ENCODE assay signal across 8 cellular contexts in genomic region chr19:14571695-14572490, GRCh38. TPM values are rescaled to one million over a fixed set of nuclear protein-coding genes. Genes with fewer than 3 reads are reported as not detected.
A peak's percentile ranks its signal among the peaks of the same experiment; 100 is the strongest.
DNase-seq lines count a peak whose midpoint lies in the region; ATAC-seq and TF ChIP-seq lines count a peak whose summit lies in the region.

NDUFB7 (minus strand) TSS chr19:14572066; CDS start chr19:14572000, 66 bp downstream.

- peak within 1 kb of the TSS; percentile 97 for H2AFZ ChIP-seq in osteoblast (ENCODE audit: low read length)

- peaks cover 3% of the 10 kb centered on the region for H4K20me1 ChIP-seq in osteoblast (ENCODE audit: insufficient read depth, low read length)

- H3K27ac ChIP-seq in osteoblast (ENCODE audit: low read depth, low read length), result peak within 1 kb of the TSS; percentile 71
- peak within 1 kb of the TSS; percentile 53 to 67 for H3K27ac ChIP-seq in thoracic aorta

- ATAC-seq in HG02610 (IDR thresholded peaks at IDR 0.05; ENCODE audit: unreplicated experiment), result peak; percentile 85
- peak; percentile 96 for ATAC-seq in SK-N-SH treated with all-trans-retinoic acid at 6 μM for 48 hours
- ATAC-seq in activated naive CD4-positive, alpha-beta T cell treated with anti-CD3 and anti-CD28 coated beads, Interleukin-2, amount 50 U/mL, for 72 hours, result peak; percentile 97
- ATAC-seq in thoracic aorta (ENCODE audit: insufficient number of reproducible peaks, low FRiP score, low read depth), result peak; percentile 98

- TF ChIP-seq CTCF in osteoblast (IDR thresholded peaks at IDR 0.05; ENCODE audit: extremely low read depth, low read depth, low read length) (peak; percentile 74), thoracic aorta (IDR thresholded peaks at IDR 0.05) (peak; percentile 67)

- H3K79me2 ChIP-seq in osteoblast (ENCODE audit: insufficient read depth, low read length), result peaks cover 33% of the 10 kb centered on the region

- H3K36me3 ChIP-seq in osteoblast (ENCODE audit: insufficient read depth, low read length) (no peaks in the 10 kb centered on the region), thoracic aorta (no peaks in the 10 kb centered on the region)

- H3K9me3 Mint-ChIP-seq in activated naive CD4-positive, alpha-beta T cell treated with anti-CD3 and anti-CD28 coated beads, Interleukin-2, amount 50 U/mL, for 72 hours, result no peaks in the 10 kb centered on the region

- no peaks in the 10 kb centered on the region for H3K27me3 ChIP-seq in osteoblast (ENCODE audit: insufficient read depth, low read length)
- H3K27me3 ChIP-seq in thoracic aorta (replicated peaks; ENCODE audit: insufficient read depth), result no peaks in the 10 kb centered on the region

- H3K27ac Mint-ChIP-seq in activated naive CD4-positive, alpha-beta T cell treated with anti-CD3 and anti-CD28 coated beads, Interleukin-2, amount 50 U/mL, for 72 hours, result peak within 1 kb of the TSS; percentile 87 to 98

- DNase-seq in NCI-H1092 (lab: John Stamatoyannopoulos, UW), result peak; percentile 90
- peak; percentile 93 to 94 for DNase-seq in activated naive CD4-positive, alpha-beta T cell treated with anti-CD3 and anti-CD28 coated beads, Interleukin-2, amount 50 U/mL, for 72 hours (ENCODE audit: low spot score in 2 of 2)
- peak; percentile 95 for DNase-seq in glomerular visceral epithelial cell (ENCODE audit: extremely low spot score)
- peak; percentile 99 for DNase-seq in osteoblast (ENCODE audit: insufficient read length, low spot score, missing footprints)
- peak; percentile 75 for DNase-seq in thoracic aorta (ENCODE audit: low spot score)

- peak within 1 kb of the TSS; percentile 100 for H3K4me3 ChIP-seq in osteoblast (ENCODE audit: insufficient read depth, low read length)
- peak within 1 kb of the TSS; percentile 100 for H3K4me3 ChIP-seq in thoracic aorta

- H3K4me2 ChIP-seq in osteoblast (ENCODE audit: insufficient read depth, low read length), result peak within 1 kb of the TSS; percentile 92

- peaks cover 0 to 6% of the 10 kb centered on the region in 2 donors for H3K36me3 Mint-ChIP-seq in activated naive CD4-positive, alpha-beta T cell treated with anti-CD3 and anti-CD28 coated beads, Interleukin-2, amount 50 U/mL, for 72 hours

- peak; percentile 85 for TF ChIP-seq POLR2A in GM10847 (IDR thresholded peaks at IDR 0.05; ENCODE audit: extremely low read depth, insufficient read length)

- H3K4me1 ChIP-seq in osteoblast (ENCODE audit: insufficient read depth, low read length), result peaks cover 10% of the 10 kb centered on the region
- H3K4me1 ChIP-seq in thoracic aorta (ENCODE audit: control insufficient read depth in 1 of 2, low read depth in 2 of 2), result peaks cover 13 to 24% of the 10 kb centered on the region in 2 donors

- H3K9me3 ChIP-seq in osteoblast (ENCODE audit: low read depth, low read length) (no peaks in the 10 kb centered on the region), thoracic aorta (no peaks in the 10 kb centered on the region)

TF ChIP-seq in SK-N-SH treated with all-trans-retinoic acid at 6 μM for 48 hours, 23 proteins besides CTCF, POLR2A, EP300 and RAD21:
- TF ChIP-seq SNAI2 (CRISPR knock-in tag; IDR thresholded peaks at IDR 0.05) (peak; percentile 39; the same call in 1 of the 2 replicates), ZFP3 (CRISPR knock-in tag; IDR thresholded peaks at IDR 0.05) (0 out of 2 replicates have a peak, but pooled peaks have one; percentile 51), CSRNP3 (CRISPR knock-in tag; IDR thresholded peaks at IDR 0.05) (no peak), ISL1 (CRISPR knock-in tag; IDR thresholded peaks at IDR 0.05) (no peak), ZFP30 (CRISPR knock-in tag; IDR thresholded peaks at IDR 0.05) (no peak), TOX (CRISPR knock-in tag; IDR thresholded peaks at IDR 0.05; ENCODE audit: borderline replicate concordance) (no peak), TSHZ2 (CRISPR knock-in tag; IDR thresholded peaks at IDR 0.05) (no peak), ARNTL (CRISPR knock-in tag; IDR thresholded peaks at IDR 0.05; ENCODE audit: borderline replicate concordance, low read depth) (no peak), CSDC2 (CRISPR knock-in tag; IDR thresholded peaks at IDR 0.05) (no peak), PATZ1 (CRISPR knock-in tag; IDR thresholded peaks at IDR 0.05; ENCODE audit: borderline replicate concordance) (no peak), ZNF70 (CRISPR knock-in tag; IDR thresholded peaks at IDR 0.05) (no peak), ZNF565 (CRISPR knock-in tag; conservative IDR thresholded peaks at IDR 0.05; ENCODE audit: low read depth) (0 out of 2 replicates have a peak, but pooled peaks have one; percentile 22), BACH2 (CRISPR knock-in tag; IDR thresholded peaks at IDR 0.05; ENCODE audit: borderline replicate concordance) (no peak), PPARA (CRISPR knock-in tag; IDR thresholded peaks at IDR 0.05; ENCODE audit: borderline replicate concordance) (no peak), TCF4 (CRISPR knock-in tag; IDR thresholded peaks at IDR 0.05; ENCODE audit: borderline replicate concordance) (peak; percentile 32; the same call in 1 of the 2 replicates)
TF ChIP-seq in SK-N-SH treated with all-trans-retinoic acid at 6 μM for 48 hours: peak in this region for 4.

RNA-seq across cellular contexts. Expression of gene NDUFB7, which starts in this region (rescaled TPM):
- 100 to 1,000 TPM; 111 to 129 TPM for total RNA-seq in activated naive CD4-positive, alpha-beta T cell treated with anti-CD3 and anti-CD28 coated beads, Interleukin-2, amount 50 U/mL, for 72 hours
- 219 and 227 TPM in 2 replicates for total RNA-seq in osteoblast
- total RNA-seq in thoracic aorta, result 100 to 1,000 TPM; 179 to 251 TPM

Comparison
In these comparisons a context has a peak if more than half of its experiments do, and no peak if none do; other contexts are left out.
1. Peak in every context shown above with its lines: DNase-seq, ATAC-seq, H3K4me3 ChIP-seq and H3K27ac ChIP-seq.